ENCODE assay signal across 1 cellular context in the genomic region with DNA sequence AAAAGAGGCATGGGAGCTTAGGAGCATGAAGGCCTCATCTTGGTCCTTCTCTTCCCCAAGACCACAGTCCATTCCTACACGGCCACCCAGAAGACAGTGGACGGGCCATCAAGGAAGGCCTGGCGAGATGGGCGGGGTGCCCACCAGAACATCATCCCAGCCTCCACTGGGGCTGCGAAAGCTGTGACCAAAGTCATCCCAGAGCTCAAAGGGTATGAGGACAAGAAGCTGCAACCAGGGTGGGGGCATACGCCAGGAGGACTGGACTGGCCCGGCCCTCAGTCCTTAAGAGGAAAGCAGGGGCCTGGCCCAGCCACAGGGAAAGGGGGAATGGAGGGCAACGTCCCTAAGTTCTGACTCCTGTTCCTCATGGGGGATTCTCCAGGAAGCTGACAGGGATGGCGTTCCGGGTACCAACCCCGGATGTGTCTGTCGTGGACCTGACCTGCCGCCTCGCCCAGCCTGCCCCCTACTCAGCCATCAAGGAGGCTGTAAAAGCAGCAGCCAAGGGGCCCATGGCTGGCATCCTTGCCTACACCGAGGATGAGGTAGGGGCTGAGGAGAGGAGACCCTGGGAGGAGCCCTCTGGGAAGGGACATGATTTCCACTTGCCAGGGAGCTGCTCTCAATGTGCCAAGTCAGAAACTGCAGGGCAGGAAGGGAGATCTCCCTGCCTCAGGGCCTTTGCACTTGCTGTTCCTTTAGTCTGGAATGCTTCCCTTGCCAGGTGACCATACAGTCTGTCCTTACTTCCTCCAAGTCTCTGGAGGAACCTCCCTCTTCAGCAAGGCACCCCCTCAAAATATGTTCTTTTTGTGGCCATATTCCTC.
A peak's percentile ranks its signal among the peaks of the same experiment; 100 is the strongest.
TF ChIP-seq lines count a peak whose summit lies in the region.

No MANE protein-coding gene starts in this region.

TF ChIP-seq in HepG2, 621 proteins besides CTCF, POLR2A, EP300 and RAD21:
- TF ChIP-seq, protein P1, sequence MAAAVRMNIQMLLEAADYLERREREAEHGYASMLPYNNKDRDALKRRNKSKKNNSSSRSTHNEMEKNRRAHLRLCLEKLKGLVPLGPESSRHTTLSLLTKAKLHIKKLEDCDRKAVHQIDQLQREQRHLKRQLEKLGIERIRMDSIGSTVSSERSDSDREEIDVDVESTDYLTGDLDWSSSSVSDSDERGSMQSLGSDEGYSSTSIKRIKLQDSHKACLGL (CRISPR knock-in tag; IDR thresholded peaks at IDR 0.05), result 0 out of 2 replicates have a peak, but pooled peaks have one; percentile 27
- TF ChIP-seq, protein P2, sequence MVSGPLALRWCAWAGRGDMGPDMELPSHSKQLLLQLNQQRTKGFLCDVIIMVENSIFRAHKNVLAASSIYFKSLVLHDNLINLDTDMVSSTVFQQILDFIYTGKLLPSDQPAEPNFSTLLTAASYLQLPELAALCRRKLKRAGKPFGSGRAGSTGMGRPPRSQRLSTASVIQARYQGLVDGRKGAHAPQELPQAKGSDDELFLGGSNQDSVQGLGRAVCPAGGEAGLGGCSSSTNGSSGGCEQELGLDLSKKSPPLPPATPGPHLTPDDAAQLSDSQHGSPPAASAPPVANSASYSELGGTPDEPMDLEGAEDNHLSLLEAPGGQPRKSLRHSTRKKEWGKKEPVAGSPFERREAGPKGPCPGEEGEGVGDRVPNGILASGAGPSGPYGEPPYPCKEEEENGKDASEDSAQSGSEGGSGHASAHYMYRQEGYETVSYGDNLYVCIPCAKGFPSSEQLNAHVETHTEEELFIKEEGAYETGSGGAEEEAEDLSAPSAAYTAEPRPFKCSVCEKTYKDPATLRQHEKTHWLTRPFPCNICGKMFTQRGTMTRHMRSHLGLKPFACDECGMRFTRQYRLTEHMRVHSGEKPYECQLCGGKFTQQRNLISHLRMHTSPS (CRISPR knock-in tag; IDR thresholded peaks at IDR 0.05; ENCODE audit: low read depth), result no peak
